In the genomic region with DNA sequence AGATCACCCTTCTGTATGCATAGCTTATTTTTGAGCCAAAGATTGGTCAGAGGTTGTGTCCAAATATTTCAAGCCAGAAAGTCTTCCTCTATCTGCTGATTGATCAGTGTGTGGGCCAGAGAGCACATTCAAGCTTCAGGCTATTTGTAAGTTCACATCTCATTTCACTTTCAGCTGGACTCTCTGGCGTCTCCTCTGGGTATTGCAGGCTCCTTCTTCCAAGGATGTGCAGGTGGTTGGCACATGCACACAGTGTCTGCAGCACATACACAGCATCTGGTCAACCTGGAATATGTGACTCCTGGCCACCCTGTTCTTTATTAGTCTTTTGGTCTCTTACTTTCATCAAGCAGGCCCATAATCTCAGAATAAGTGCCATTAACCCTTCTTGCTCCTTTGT, we compare ENCODE assay signal across 1 cellular context.
TF ChIP-seq lines count a peak whose summit lies in the region.

No MANE protein-coding gene starts in this region.

TF ChIP-seq in GM12878, 131 proteins besides CTCF, POLR2A, EP300 and RAD21 (continued from another document):
- TF ChIP-seq STAT3 (IDR thresholded peaks at IDR 0.05; ENCODE audit: low read depth, low read length) (no peak), YBX1 (IDR thresholded peaks at IDR 0.05) (no peak), BMI1 (IDR thresholded peaks at IDR 0.05; ENCODE audit: borderline replicate concordance) (no peak), CHD4 (IDR thresholded peaks at IDR 0.05) (no peak), TARDBP (IDR thresholded peaks at IDR 0.05; ENCODE audit: borderline replicate concordance) (no peak), CREB1 (IDR thresholded peaks at IDR 0.05; ENCODE audit: low read depth) (no peak)
